Comparison of ENCODE assay signal across 29 cellular contexts in genomic region chr6:50681213-50681824, GRCh38. TPM values are rescaled to one million over a fixed set of nuclear protein-coding genes. Genes with fewer than 3 reads are reported as not detected.
A peak's percentile ranks its signal among the peaks of the same experiment; 100 is the strongest.
DNase-seq lines count a peak whose midpoint lies in the region; ATAC-seq and TF ChIP-seq lines count a peak whose summit lies in the region.
"Had no signal": no experiment of that assay in that cellular context is flagged by ENCODE, and none has a peak within 500 bp of the region (broad histone marks: within the 10 kb centered on the region; RNA-seq: fewer than 3 reads in every experiment).

No MANE protein-coding gene starts in this region.

- H3K4me2 ChIP-seq in smooth muscle cell: no peak overlapping the region

- 72% methylated on average over 4 of the region's 4 CpGs for WGBS in smooth muscle cell (ENCODE audit: low lambda C conversion rate)

- no peak overlapping the region for H3K9ac ChIP-seq in smooth muscle cell (ENCODE audit: low read depth)
- H3K9ac ChIP-seq: GM23248 had no signal

- ATAC-seq in GM18873 (IDR thresholded peaks at IDR 0.05; ENCODE audit: low FRiP score, unreplicated experiment): peak; percentile 89
- ATAC-seq in GM21423 (IDR thresholded peaks at IDR 0.05; ENCODE audit: unreplicated experiment): peak; percentile 97
- peak; percentile 98 for ATAC-seq in HG02981 (IDR thresholded peaks at IDR 0.05; ENCODE audit: unreplicated experiment)
- ATAC-seq in HG03571 (IDR thresholded peaks at IDR 0.05; ENCODE audit: unreplicated experiment): peak; percentile 91
- ATAC-seq in GM19452 (IDR thresholded peaks at IDR 0.05; ENCODE audit: unreplicated experiment): no peak
- ATAC-seq: effector memory CD8-positive, alpha-beta T cell; stimulated activated naive CD8-positive, alpha-beta T cell treated with anti-CD3 and anti-CD28 coated beads, Interleukin-15, amount 100 ng/mL, for 72 hours had no signal

- H3K4me1 ChIP-seq in smooth muscle cell (ENCODE audit: low read depth): no peaks in the 10 kb centered on the region
- H3K4me1 ChIP-seq: esophagus muscularis mucosa, transverse colon had no signal

- no peaks in the 10 kb centered on the region for H4K20me1 ChIP-seq in smooth muscle cell (ENCODE audit: low read depth)

- no peak overlapping the region for H3K27ac ChIP-seq in smooth muscle cell (ENCODE audit: low read depth)
- H3K27ac ChIP-seq: brain microvascular endothelial cell, esophagus muscularis mucosa, GM23248, SK-N-MC, transverse colon had no signal

- H3K36me3 ChIP-seq in smooth muscle cell (ENCODE audit: low read depth): no peaks in the 10 kb centered on the region
- H3K36me3 ChIP-seq: brain microvascular endothelial cell, esophagus muscularis mucosa, transverse colon had no signal

- no peaks in the 10 kb centered on the region for H3F3A ChIP-seq in smooth muscle cell (ENCODE audit: low read depth)

- H3K4me3 ChIP-seq in smooth muscle cell: no peak overlapping the region
- H3K4me3 ChIP-seq: esophagus muscularis mucosa, GM23248, SK-N-MC, transverse colon had no signal

- no peaks in the 10 kb centered on the region for H3K27me3 ChIP-seq in smooth muscle cell (ENCODE audit: low read depth)
- H3K27me3 ChIP-seq: brain microvascular endothelial cell, transverse colon had no signal

- no peak overlapping the region for H2AFZ ChIP-seq in smooth muscle cell (ENCODE audit: low read depth)
- H2AFZ ChIP-seq: GM23248 had no signal

- DNase-seq in NCI-H748 (lab: John Stamatoyannopoulos, UW; ENCODE audit: unreplicated experiment) (no peak), smooth muscle cell (lab: John Stamatoyannopoulos, UW; ENCODE audit: unreplicated experiment) (no peak)
- DNase-seq: activated B cell treated with CpG ODN at 0.5 μM for 24 hours; activated CD4-positive, alpha-beta memory T cell treated with anti-CD3 and anti-CD28 coated beads for 36 hours; activated effector memory CD4-positive, alpha-beta T cell treated with anti-CD3 and anti-CD28 coated beads, Interleukin-2, amount 50 U/mL, for 16 hours; brain microvascular endothelial cell; CD4-positive, alpha-beta T cell; DMS53; effector memory CD8-positive, alpha-beta T cell; GM23248; Karpas-422; kidney glomerular epithelial cell; NCI-H1092; NCI-H2081 treated with DMSO at 0.1 percent for 48 hours; NCI-H510A treated with DMSO at 0.1 percent for 48 hours; nucleus accumbens; RPMI8226; stimulated activated CD4-positive, alpha-beta T cell treated with anti-CD3 and anti-CD28 coated beads, Interleukin-4, amount 100 ng/mL, for 4 hours; stimulated activated naive CD8-positive, alpha-beta T cell treated with anti-CD3 and anti-CD28 coated beads, Interleukin-15, amount 100 ng/mL, for 72 hours; transverse colon had no signal

- no peaks in the 10 kb centered on the region for H3K79me2 ChIP-seq in smooth muscle cell (ENCODE audit: low read depth)

- no peaks in the 10 kb centered on the region for H3K9me3 ChIP-seq in smooth muscle cell (replicated peaks; ENCODE audit: low read depth)
- H3K9me3 ChIP-seq: esophagus muscularis mucosa, transverse colon had no signal

- no peak for TF ChIP-seq CTCF in smooth muscle cell (IDR thresholded peaks at IDR 0.05; ENCODE audit: borderline replicate concordance, insufficient read depth, poor library complexity, severe bottlenecking)

RNA-seq across cellular contexts. Expression of gene TFAP2D, which starts 32.0 kb away (rescaled TPM):
- not detected in 2 replicates for total RNA-seq in smooth muscle cell
- polyA plus RNA-seq in smooth muscle cell: not detected in 2 replicates
- total RNA-seq: activated B cell treated with CpG ODN at 0.5 μM for 24 hours; activated CD4-positive, alpha-beta memory T cell treated with anti-CD3 and anti-CD28 coated beads for 36 hours; CD4-positive, alpha-beta T cell; esophagus muscularis mucosa; GM23248; HT1080; lung microvascular endothelial cell; transverse colon had no signal
- polyA plus RNA-seq: GM23248 had no signal
